19 cellular contexts compared by ENCODE assay signal in genomic region chr20:7629880-7630279, GRCh38.
"Had no signal": no experiment of that assay in that cellular context is flagged by ENCODE, and none has a peak within 500 bp of the region (broad histone marks: within the 10 kb centered on the region; RNA-seq: fewer than 3 reads in every experiment).

No MANE protein-coding gene starts in this region.

- H3K36me3 ChIP-seq: gastroesophageal sphincter, neutrophil, right atrium auricular region, sigmoid colon, stomach had no signal

- ATAC-seq: gastroesophageal sphincter; left lobe of liver; mucosa of descending colon; naive thymus-derived CD8-positive, alpha-beta T cell had no signal

- DNase-seq: cortex of kidney; effector memory CD4-positive, alpha-beta T cell; erythroblast; glutamatergic neuron; islet precursor cell; mucosa of descending colon; naive thymus-derived CD8-positive, alpha-beta T cell; posterior cingulate gyrus; sigmoid colon; small intestine; stimulated activated CD4-positive, alpha-beta T cell treated with anti-CD3 and anti-CD28 coated beads, Interleukin-12 subunit alpha, Interleukin-12 subunit beta, amount 100 ng/mL, for 4 hours; stimulated activated naive CD4-positive, alpha-beta T cell; stomach; trophoblast cell had no signal

- H3K4me3 ChIP-seq: gastroesophageal sphincter, mucosa of descending colon, right atrium auricular region, sigmoid colon, stomach had no signal

- H3K27me3 ChIP-seq: neutrophil, right atrium auricular region, sigmoid colon, stomach had no signal

- H3K27ac ChIP-seq: gastroesophageal sphincter, neutrophil, right atrium auricular region, sigmoid colon, stomach had no signal

- H3K9me3 ChIP-seq: gastroesophageal sphincter, mucosa of descending colon, neutrophil, right atrium auricular region, sigmoid colon, stomach had no signal

- FAIRE-seq: endometrium, small intestine had no signal

- H3K4me1 ChIP-seq: gastroesophageal sphincter, right atrium auricular region, sigmoid colon, stomach had no signal
